9 cellular contexts compared by ENCODE assay signal in the genomic region with DNA sequence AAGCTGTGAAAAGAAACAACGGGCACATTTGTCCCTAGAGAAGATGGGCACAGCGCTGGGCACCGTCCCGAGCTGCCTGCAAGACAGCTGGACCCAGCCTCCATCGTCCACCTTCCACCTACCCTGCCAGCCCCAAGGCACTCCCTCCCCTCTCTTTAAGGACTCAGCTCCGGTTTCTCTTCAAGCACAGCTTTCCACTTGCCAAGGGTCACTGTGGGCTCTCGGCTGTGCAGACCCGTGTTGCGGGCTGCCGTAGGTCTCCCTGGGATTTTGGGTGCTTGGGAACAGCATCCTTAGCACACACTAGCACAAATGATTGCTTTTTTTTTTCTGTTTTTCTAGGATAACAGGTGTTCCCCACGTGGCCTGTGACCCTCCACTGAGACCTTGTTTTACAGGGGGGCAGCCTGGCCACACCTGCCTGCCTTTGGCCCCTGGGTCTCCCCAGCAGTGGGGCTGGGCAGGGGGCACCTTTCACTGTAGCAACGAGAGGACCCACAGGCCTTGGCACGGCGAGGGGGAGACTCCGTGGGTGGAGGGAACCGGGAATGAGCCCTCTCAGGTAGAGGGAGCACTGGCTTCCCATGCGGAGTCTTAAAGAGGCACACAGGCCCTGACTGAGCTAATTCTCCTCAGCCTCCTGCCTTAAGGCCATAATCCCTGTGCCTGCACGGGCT. TPM values are rescaled to one million over a fixed set of nuclear protein-coding genes. Genes with fewer than 3 reads are reported as not detected.
DNase-seq lines count a peak whose midpoint lies in the region; ATAC-seq, FAIRE-seq and TF ChIP-seq lines count a peak whose summit lies in the region.
"Had no signal": no experiment of that assay in that cellular context is flagged by ENCODE, and none has a peak within 500 bp of the region (broad histone marks: within the 10 kb centered on the region; RNA-seq: fewer than 3 reads in every experiment).

No MANE protein-coding gene starts in this region.

- H3K4me1 ChIP-seq in Peyer's patch (peaks cover 0 to 36% (median 11%) of the 10 kb centered on the region in 4 donors), gastrocnemius medialis (peaks cover 24 to 33% of the 10 kb centered on the region in 2 donors), aorta (ENCODE audit: control insufficient read depth in 1 of 2, insufficient read depth in 2 of 2, low read length in 2 of 2) (no peaks in the 10 kb centered on the region)

- H3K4me3 ChIP-seq in Peyer's patch (peak overlapping the region; percentile 91 to 100 (median 98)), fibroblast of mammary gland (ENCODE audit: control insufficient read depth, low read depth, low read length) (peak overlapping the region; percentile 62), gastrocnemius medialis (peak overlapping the region; percentile 70 to 83 (median 77)), aorta (ENCODE audit: low read length in 2 of 2) (no peak overlapping the region)

- peak; percentile 59 for FAIRE-seq in GM12891 (lab: Jason Lieb, UNC)

- peaks cover 0 to 33% (median 0%) of the 10 kb centered on the region in 3 donors for H3K36me3 ChIP-seq in Peyer's patch
- H3K36me3 ChIP-seq in gastrocnemius medialis: peaks cover 0 to 33% of the 10 kb centered on the region in 2 donors
- H3K36me3 ChIP-seq in aorta (ENCODE audit: control insufficient read depth in 1 of 2, insufficient read depth in 2 of 2, low read length in 1 of 2): peaks cover 0 to 2% of the 10 kb centered on the region in 2 donors

- intact Hi-C loops in gastrocnemius medialis (cut with DNase I; ENCODE audit: low total_unique reads) (no loop called here), aorta (cut with DNase I) (loop anchor here in 1 of 2 donors (5.0 kb wide), 1 partner anchor 39 kb away; no protein-coding TSS in a partner anchor)

- H3K9me3 ChIP-seq in Peyer's patch (no peaks in the 10 kb centered on the region), gastrocnemius medialis (no peaks in the 10 kb centered on the region), aorta (ENCODE audit: control insufficient read depth, low read length) (no peaks in the 10 kb centered on the region)

- no peak for TF ChIP-seq POLR2A in GM12891 (IDR thresholded peaks at IDR 0.05; ENCODE audit: low read depth, low read length)
- no peak for TF ChIP-seq POLR2A in Peyer's patch (IDR thresholded peaks at IDR 0.05)
- no peak for TF ChIP-seq POLR2A in gastrocnemius medialis (IDR thresholded peaks at IDR 0.05)

- no peak for ATAC-seq in gastrocnemius medialis
- ATAC-seq in aorta (ENCODE audit: low FRiP score): no peak
- no peak for ATAC-seq in HG02970 (IDR thresholded peaks at IDR 0.05; ENCODE audit: low FRiP score, unreplicated experiment)

- H3K27ac ChIP-seq in Peyer's patch: no peak overlapping the region
- H3K27ac ChIP-seq in gastrocnemius medialis: no peak overlapping the region
- H3K27ac ChIP-seq in aorta (ENCODE audit: low read depth in 1 of 2, low read length in 2 of 2): no peak overlapping the region

- peak; percentile 51 for DNase-seq in GM12891 (ENCODE audit: insufficient read length, low spot score)
- DNase-seq in Peyer's patch: peak in 1 of 3 donors; percentile 46
- no peak for DNase-seq in fibroblast of mammary gland (ENCODE audit: low read depth)
- DNase-seq in gastrocnemius medialis: no peak
- DNase-seq in aorta: no peak
- DNase-seq in LoVo (ENCODE audit: low spot score): no peak
- DNase-seq in RPMI8226: no peak
- DNase-seq: activated CD4-positive, CD25-positive, alpha-beta regulatory T cell had no signal

- no peaks in the 10 kb centered on the region for H3K27me3 ChIP-seq in Peyer's patch
- H3K27me3 ChIP-seq in gastrocnemius medialis: no peaks in the 10 kb centered on the region
- no peaks in the 10 kb centered on the region for H3K27me3 ChIP-seq in aorta (ENCODE audit: control insufficient read depth in 1 of 2, insufficient read depth in 2 of 2, low read length in 1 of 2)

- TF ChIP-seq CTCF in Peyer's patch (IDR thresholded peaks at IDR 0.05) (no peak), fibroblast of mammary gland (conservative IDR thresholded peaks at IDR 0.05; ENCODE audit: control insufficient read depth, insufficient read depth, low read depth, low read length) (no peak), gastrocnemius medialis (IDR thresholded peaks at IDR 0.05 in 4 of 5, conservative IDR thresholded peaks at IDR 0.05 in 1 of 5) (no peak)

- in situ Hi-C loops in gastrocnemius medialis (cut with MboI; ENCODE audit: low sequenced_read_pairs in 4 of 4): no loop called here

- WGBS in aorta, 2 donors: 65 to 69% methylated on average over 18 of the region's 18 CpGs

TF ChIP-seq in GM12891, 5 proteins besides CTCF, POLR2A, EP300 and RAD21:
- no peak for TF ChIP-seq POU2F2 (IDR thresholded peaks at IDR 0.05; ENCODE audit: low read depth, low read length)
- no peak for TF ChIP-seq POLR2AphosphoS5 (IDR thresholded peaks at IDR 0.05; ENCODE audit: low read depth, low read length)
- no peak for TF ChIP-seq TAF1 (IDR thresholded peaks at IDR 0.05; ENCODE audit: low read depth, low read length)
- no peak for TF ChIP-seq PAX5 (IDR thresholded peaks at IDR 0.05; ENCODE audit: insufficient read depth, low read length, severe bottlenecking)
- TF ChIP-seq SPI1 (IDR thresholded peaks at IDR 0.05; ENCODE audit: low read depth, low read length): peak; percentile 40

RNA-seq across cellular contexts. Expression of a gene that starts 1.4 kb away (rescaled TPM):
- polyA plus RNA-seq in GM12891 (2012; ENCODE audit: low read depth, missing spikeins): 11.2 TPM
- 10 to 100 TPM; 29.9 to 57.8 (median 37.1) TPM for total RNA-seq in Peyer's patch
- 10 to 100 TPM; 29.8 to 33.3 (median 33.0) TPM for total RNA-seq in gastrocnemius medialis
- 10 to 100 TPM; 22.9 to 30.9 TPM for total RNA-seq in aorta
- polyA plus RNA-seq in aorta: 10 to 100 TPM; 15.9 to 30.8 TPM

RNA-seq across cellular contexts. Expression of a gene that starts 41.9 kb away (rescaled TPM):
- polyA plus RNA-seq in GM12891 (2012; ENCODE audit: low read depth, missing spikeins): 2.2 TPM
- total RNA-seq in Peyer's patch (10 to 100 TPM; 10.2 to 61.9 (median 17.6) TPM), gastrocnemius medialis (10 to 100 TPM in 3 of 4 donors, 1 to 10 TPM in 1; 7.3 to 36.1 (median 15.4) TPM), aorta (10 to 100 TPM; 19.2 to 23.7 TPM)
- 1 to 10 TPM; 1.7 to 9.5 TPM for polyA plus RNA-seq in aorta

Comparison
In these comparisons a context has a peak if more than half of its experiments do, and no peak if none do; other contexts are left out.
1. H3K4me3 ChIP-seq: peak in Peyer's patch (4 of 4), fibroblast of mammary gland (single experiment) and gastrocnemius medialis (4 of 4); none in aorta (0 of 2).